Comparison of ENCODE assay signal across 8 cellular contexts in genomic region chr1:230066036-230066435, GRCh38.
DNase-seq lines count a peak whose midpoint lies in the region; ATAC-seq and TF ChIP-seq lines count a peak whose summit lies in the region.

No MANE protein-coding gene starts in this region.

- DNase-seq in NCI-H82 (lab: John Stamatoyannopoulos, UW): peak; percentile 46
- no peak for DNase-seq in NCI-H82 treated with DMSO at 0.1 percent for 48 hours (lab: John Stamatoyannopoulos, UW; ENCODE audit: unreplicated experiment)
- DNase-seq in foreskin fibroblast: peak in 1 of 2 donors; percentile 28
- peak; percentile 4 for DNase-seq in stimulated activated CD8-positive, alpha-beta memory T cell treated with anti-CD3 and anti-CD28 coated beads, Interleukin-4, amount 100 ng/mL, for 48 hours
- no peak for DNase-seq in NCI-H774 (lab: John Stamatoyannopoulos, UW)

- H2AFZ ChIP-seq in SU-DHL-6 (ENCODE audit: low read depth, low read length, severe bottlenecking): peak overlapping the region; percentile 95

- TF ChIP-seq CTCF in SU-DHL-6 (IDR thresholded peaks at IDR 0.05; ENCODE audit: insufficient read depth, low read length, poor library complexity, severe bottlenecking) (no peak), foreskin fibroblast (IDR thresholded peaks at IDR 0.05; ENCODE audit: low read depth, low read length) (no peak)

- no peaks in the 10 kb centered on the region for H3K36me3 ChIP-seq in SU-DHL-6 (ENCODE audit: low read length)

- H3K79me2 ChIP-seq in SU-DHL-6 (ENCODE audit: insufficient read depth, low read length): no peaks in the 10 kb centered on the region; the same call in 1 of the 2 replicates

- 0 out of 2 replicates have a peak overlapping the region, but pooled peaks have one; percentile 38 for H3K27ac ChIP-seq in SU-DHL-6 (ENCODE audit: low read depth, low read length)

- peaks cover 5% of the 10 kb centered on the region for H4K20me1 ChIP-seq in SU-DHL-6 (ENCODE audit: low read depth, low read length)

- no peak for ATAC-seq in HG03442 (IDR thresholded peaks at IDR 0.05; ENCODE audit: unreplicated experiment)
- no peak for ATAC-seq in HG03432 (IDR thresholded peaks at IDR 0.05; ENCODE audit: unreplicated experiment)

- no peaks in the 10 kb centered on the region for H3K27me3 ChIP-seq in SU-DHL-6 (ENCODE audit: low read length)

- H3K9ac ChIP-seq in SU-DHL-6 (ENCODE audit: low read length): peak overlapping the region; percentile 62

- H3K9me3 ChIP-seq in SU-DHL-6 (ENCODE audit: insufficient read depth, low read length): 0 out of 2 replicates have a peak, but pooled peaks cover 4% of the 10 kb centered on the region

- no peaks in the 10 kb centered on the region for H3K9me2 ChIP-seq in SU-DHL-6 (replicated peaks; ENCODE audit: insufficient read depth, low read length)

- H3K4me3 ChIP-seq in SU-DHL-6 (ENCODE audit: insufficient read depth, low read length, poor library complexity, severe bottlenecking): peak overlapping the region; percentile 64
- H3K4me3 ChIP-seq in foreskin fibroblast (ENCODE audit: low read depth in 1 of 2, low read length in 2 of 2): peak overlapping the region; percentile 60 to 73

- H3F3A ChIP-seq in SU-DHL-6 (ENCODE audit: insufficient read depth): peaks cover 24% of the 10 kb centered on the region

- H3K4me2 ChIP-seq in SU-DHL-6 (ENCODE audit: low read depth, low read length, poor library complexity, severe bottlenecking): peak overlapping the region; percentile 81

Comparison
In these comparisons a context has a peak if more than half of its experiments do, and no peak if none do; other contexts are left out.
1. DNase-seq: peak in NCI-H82 (single experiment) and stimulated activated CD8-positive, alpha-beta memory T cell treated with anti-CD3 and anti-CD28 coated beads, Interleukin-4, amount 100 ng/mL, for 48 hours (single experiment); none in NCI-H82 treated with DMSO at 0.1 percent for 48 hours (single experiment) and NCI-H774 (single experiment).